ENCODE assay signal across 8 cellular contexts in genomic region chr6:136226674-136227377, GRCh38. TPM values are rescaled to one million over a fixed set of nuclear protein-coding genes. Genes with fewer than 3 reads are reported as not detected.
DNase-seq lines count a peak whose midpoint lies in the region; ATAC-seq and TF ChIP-seq lines count a peak whose summit lies in the region.

No MANE protein-coding gene starts in this region.

- no peak overlapping the region for H3K9ac ChIP-seq in OCI-LY1 (ENCODE audit: low read length)

- WGBS in prostate gland = 86% methylated on average over 4 of the region's 4 CpGs

- peaks cover 11% of the 10 kb centered on the region for H3K36me3 Mint-ChIP-seq in activated CD4-positive, alpha-beta T cell treated with anti-CD3 and anti-CD28 coated beads, Interleukin-2, amount 10 ng/mL, durations not matched to agents 7 days and 5 days (ENCODE audit: low read depth)
- peaks cover 4% of the 10 kb centered on the region for H3K36me3 Mint-ChIP-seq in stimulated activated memory B cell treated with anti-CD40 and anti-IgM and Interleukin-4, amounts not matched to agents 10 μg/mL and 1 μg/mL and 100 μg/mL, for 72 hours

- H3K4me1 ChIP-seq in OCI-LY1 (ENCODE audit: insufficient read depth, low read length, severe bottlenecking) (no peaks in the 10 kb centered on the region), prostate gland (replicated peaks) (no peaks in the 10 kb centered on the region)

- TF ChIP-seq CTCF in OCI-LY1 (IDR thresholded peaks at IDR 0.05; ENCODE audit: low read length) (no peak), prostate gland (IDR thresholded peaks at IDR 0.05) (no peak)

- intact Hi-C loops in prostate gland (cut with DNase I) = loop anchor here (1.0 to 5.0 kb wide), 2 partner anchors 185 to 691 kb away; no protein-coding TSS in a partner anchor

- peaks cover 9% of the 10 kb centered on the region for H3K4me1 Mint-ChIP-seq in activated CD4-positive, alpha-beta T cell treated with anti-CD3 and anti-CD28 coated beads, Interleukin-2, amount 10 ng/mL, durations not matched to agents 7 days and 5 days
- peaks cover 27% of the 10 kb centered on the region for H3K4me1 Mint-ChIP-seq in stimulated activated memory B cell treated with anti-CD40 and anti-IgM and Interleukin-4, amounts not matched to agents 10 μg/mL and 1 μg/mL and 100 μg/mL, for 72 hours

- H2AFZ ChIP-seq in OCI-LY1 (ENCODE audit: low read length) = no peak overlapping the region

- H3K36me3 ChIP-seq in OCI-LY1 (ENCODE audit: insufficient read depth, low read length) (peaks cover 9% of the 10 kb centered on the region; the same call in 1 of the 2 replicates), prostate gland (no peaks in the 10 kb centered on the region)

- POLR2A ChIA-PET in activated CD4-positive, alpha-beta T cell treated with anti-CD3 and anti-CD28 coated beads, Interleukin-2, amount 10 ng/mL, durations not matched to agents 7 days and 5 days (lab: Charles Lee) = no interaction called here

- H3K4me2 ChIP-seq in OCI-LY1 (ENCODE audit: low read length) = peak overlapping the region; percentile 27; the same call in 1 of the 2 replicates

- no peaks in the 10 kb centered on the region for H3K27me3 Mint-ChIP-seq in activated CD4-positive, alpha-beta T cell treated with anti-CD3 and anti-CD28 coated beads, Interleukin-2, amount 10 ng/mL, durations not matched to agents 7 days and 5 days
- peaks cover 9% of the 10 kb centered on the region for H3K27me3 Mint-ChIP-seq in stimulated activated memory B cell treated with anti-CD40 and anti-IgM and Interleukin-4, amounts not matched to agents 10 μg/mL and 1 μg/mL and 100 μg/mL, for 72 hours

- H4K20me1 ChIP-seq in OCI-LY1 (ENCODE audit: insufficient read depth, low read length) = no peaks in the 10 kb centered on the region

- no peak for ATAC-seq in stimulated activated memory B cell treated with anti-CD40 and anti-IgM and Interleukin-4, amounts not matched to agents 10 μg/mL and 1 μg/mL and 100 μg/mL, for 72 hours

- H3K9me2 ChIP-seq in OCI-LY1 (ENCODE audit: low read depth, low read length) = no peaks in the 10 kb centered on the region

- in situ Hi-C loops in KBM-7 (cut with MboI; ENCODE audit: low pct_unique_long_range_greater_than_20kb, low sequenced_read_pairs) = no loop called here

- no peak for DNase-seq in activated CD4-positive, alpha-beta T cell treated with anti-CD3 and anti-CD28 coated beads, Interleukin-2, amount 10 ng/mL, durations not matched to agents 7 days and 5 days
- DNase-seq in activated CD4-positive, alpha-beta T cell treated with anti-CD3 and anti-CD28 coated beads for 1 hour = no peak
- DNase-seq in fibroblast of peridontal ligament (ENCODE audit: extremely low read depth) = peak; percentile 35
- no peak for DNase-seq in epidermal melanocyte (ENCODE audit: insufficient read length, low spot score)
- no peak for DNase-seq in prostate gland (ENCODE audit: low spot score)
- no peak for DNase-seq in KBM-7

- H3K9me3 ChIP-seq in OCI-LY1 (ENCODE audit: low read length) = no peaks in the 10 kb centered on the region
- no peaks in the 10 kb centered on the region for H3K9me3 ChIP-seq in prostate gland

- peak overlapping the region; percentile 20 for H3K4me3 Mint-ChIP-seq in activated CD4-positive, alpha-beta T cell treated with anti-CD3 and anti-CD28 coated beads, Interleukin-2, amount 10 ng/mL, durations not matched to agents 7 days and 5 days
- no peak overlapping the region for H3K4me3 Mint-ChIP-seq in stimulated activated memory B cell treated with anti-CD40 and anti-IgM and Interleukin-4, amounts not matched to agents 10 μg/mL and 1 μg/mL and 100 μg/mL, for 72 hours

- TF ChIP-seq POLR2A in prostate gland (IDR thresholded peaks at IDR 0.05) = no peak

- H3K27ac ChIP-seq in OCI-LY1 (ENCODE audit: low read depth, low read length, poor library complexity, severe bottlenecking) = no peak overlapping the region
- no peak overlapping the region for H3K27ac ChIP-seq in prostate gland

- no peaks in the 10 kb centered on the region for H3K9me3 Mint-ChIP-seq in activated CD4-positive, alpha-beta T cell treated with anti-CD3 and anti-CD28 coated beads, Interleukin-2, amount 10 ng/mL, durations not matched to agents 7 days and 5 days
- no peaks in the 10 kb centered on the region for H3K9me3 Mint-ChIP-seq in stimulated activated memory B cell treated with anti-CD40 and anti-IgM and Interleukin-4, amounts not matched to agents 10 μg/mL and 1 μg/mL and 100 μg/mL, for 72 hours

- H3K27me3 ChIP-seq in OCI-LY1 (ENCODE audit: insufficient read depth, low read length) = no peaks in the 10 kb centered on the region
- H3K27me3 ChIP-seq in prostate gland (replicated peaks; ENCODE audit: insufficient read depth) = no peaks in the 10 kb centered on the region

- no peaks in the 10 kb centered on the region for H3F3A ChIP-seq in OCI-LY1 (ENCODE audit: insufficient read depth, low read length)

- no peak overlapping the region for H3K4me3 ChIP-seq in OCI-LY1 (ENCODE audit: low read depth, low read length, poor library complexity, severe bottlenecking)
- H3K4me3 ChIP-seq in prostate gland = no peak overlapping the region

- no peak overlapping the region for H3K27ac Mint-ChIP-seq in activated CD4-positive, alpha-beta T cell treated with anti-CD3 and anti-CD28 coated beads, Interleukin-2, amount 10 ng/mL, durations not matched to agents 7 days and 5 days
- peak overlapping the region; percentile 37 for H3K27ac Mint-ChIP-seq in stimulated activated memory B cell treated with anti-CD40 and anti-IgM and Interleukin-4, amounts not matched to agents 10 μg/mL and 1 μg/mL and 100 μg/mL, for 72 hours

- H3K79me2 ChIP-seq in OCI-LY1 (ENCODE audit: insufficient read depth, low read length) = no peaks in the 10 kb centered on the region

- CTCF ChIA-PET in activated CD4-positive, alpha-beta T cell treated with anti-CD3 and anti-CD28 coated beads, Interleukin-2, amount 10 ng/mL, durations not matched to agents 7 days and 5 days (lab: Charles Lee) = interaction anchor here (0.6 to 2.4 kb wide), 27 partner anchors 8 to 782 kb away, joined by 3 to 12 read pairs (median 5); partner anchors contain the start of genes AHI1, BCLAF1 and MTFR2

RNA-seq across cellular contexts. Expression of gene MTFR2, which starts 23.3 kb away (rescaled TPM):
- total RNA-seq in activated CD4-positive, alpha-beta T cell treated with anti-CD3 and anti-CD28 coated beads, Interleukin-2, amount 10 ng/mL, durations not matched to agents 7 days and 5 days = 10 to 100 TPM; 23.9 to 26.3 TPM
- 1 to 10 TPM; 1.1 to 2.9 TPM for total RNA-seq in prostate gland

Comparison
In these comparisons a context has a peak if more than half of its experiments do, and no peak if none do; other contexts are left out.
1. RNA of gene MTFR2, which starts 23.3 kb away (total RNA-seq): 23.9 to 26.3 TPM in activated CD4-positive, alpha-beta T cell treated with anti-CD3 and anti-CD28 coated beads, Interleukin-2, amount 10 ng/mL, durations not matched to agents 7 days and 5 days; 1.1 to 2.9 TPM in prostate gland; every median in the first group is over 4 times any median in the second.